In genomic region chr3:10992017-10992945, GRCh38 we compare ENCODE assay signal across 1 cellular context.
TF ChIP-seq lines count a peak whose summit lies in the region.

TSS of gene SLC6A1 (plus strand) at chr3:10992748. CDS start at chr3:11017212, 24,464 bp downstream.

TF ChIP-seq in K562, 482 proteins besides CTCF, POLR2A, EP300 and RAD21 (continued from another document):
- TF ChIP-seq ETS2 (tag; IDR thresholded peaks at IDR 0.05; ENCODE audit: borderline replicate concordance, poor library complexity, severe bottlenecking) = no peak
- no peak for TF ChIP-seq SETDB1 (IDR thresholded peaks at IDR 0.05; ENCODE audit: low read length)
- TF ChIP-seq GTF2E2 (tag; IDR thresholded peaks at IDR 0.05) = no peak
- TF ChIP-seq TAF15 (IDR thresholded peaks at IDR 0.05; ENCODE audit: low read depth, low read length) = no peak
- no peak for TF ChIP-seq ZNF586 (CRISPR knock-in tag; conservative IDR thresholded peaks at IDR 0.05)
